Comparison of ENCODE assay signal across 1 cellular context in genomic region chr13:78098249-78098648, GRCh38.
TF ChIP-seq lines count a peak whose summit lies in the region.

No MANE protein-coding gene starts in this region.

TF ChIP-seq in GM23338, 12 proteins besides CTCF, POLR2A, EP300 and RAD21 (continued from another document):
- TF ChIP-seq NANOG (IDR thresholded peaks at IDR 0.05; ENCODE audit: borderline replicate concordance) (no peak), ETS1 (IDR thresholded peaks at IDR 0.05) (no peak), ZNF331 (CRISPR knock-in tag; IDR thresholded peaks at IDR 0.05; ENCODE audit: low read depth) (no peak)
TF ChIP-seq in GM23338: peak in this region for 0.
